2 cellular contexts compared by ENCODE assay signal in the genomic region with DNA sequence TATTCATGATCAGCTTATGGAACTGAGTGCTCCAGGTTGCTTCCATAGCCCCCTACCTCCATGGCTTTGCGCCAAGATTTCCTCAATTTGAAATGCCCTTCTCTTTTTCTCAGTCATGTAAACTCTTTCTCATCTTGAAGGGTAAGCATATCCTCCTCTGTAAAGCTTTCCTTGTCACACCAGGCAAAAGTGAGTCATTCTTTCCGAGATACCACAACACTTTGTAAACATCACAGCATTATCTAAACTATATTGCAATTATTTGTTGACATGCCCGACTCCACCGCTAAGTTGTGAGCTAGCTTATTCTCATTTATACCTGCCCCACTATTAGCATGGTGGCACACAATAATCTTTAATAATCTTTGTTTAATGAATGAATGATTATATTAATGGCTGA.
A peak's percentile ranks its signal among the peaks of the same experiment; 100 is the strongest.
TF ChIP-seq lines count a peak whose summit lies in the region.

No MANE protein-coding gene starts in this region.

TF ChIP-seq in liver, 16 proteins besides CTCF, POLR2A, EP300 and RAD21:
- TF ChIP-seq, protein P1, sequence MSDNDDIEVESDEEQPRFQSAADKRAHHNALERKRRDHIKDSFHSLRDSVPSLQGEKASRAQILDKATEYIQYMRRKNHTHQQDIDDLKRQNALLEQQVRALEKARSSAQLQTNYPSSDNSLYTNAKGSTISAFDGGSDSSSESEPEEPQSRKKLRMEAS (IDR thresholded peaks at IDR 0.05) = no peak
- peak; percentile 42 to 70 for TF ChIP-seq JUND (IDR thresholded peaks at IDR 0.05)
- no peak for TF ChIP-seq YY1 (IDR thresholded peaks at IDR 0.05)
- TF ChIP-seq HNF4A (conservative IDR thresholded peaks at IDR 0.05) = no peak
- TF ChIP-seq, protein P2, sequence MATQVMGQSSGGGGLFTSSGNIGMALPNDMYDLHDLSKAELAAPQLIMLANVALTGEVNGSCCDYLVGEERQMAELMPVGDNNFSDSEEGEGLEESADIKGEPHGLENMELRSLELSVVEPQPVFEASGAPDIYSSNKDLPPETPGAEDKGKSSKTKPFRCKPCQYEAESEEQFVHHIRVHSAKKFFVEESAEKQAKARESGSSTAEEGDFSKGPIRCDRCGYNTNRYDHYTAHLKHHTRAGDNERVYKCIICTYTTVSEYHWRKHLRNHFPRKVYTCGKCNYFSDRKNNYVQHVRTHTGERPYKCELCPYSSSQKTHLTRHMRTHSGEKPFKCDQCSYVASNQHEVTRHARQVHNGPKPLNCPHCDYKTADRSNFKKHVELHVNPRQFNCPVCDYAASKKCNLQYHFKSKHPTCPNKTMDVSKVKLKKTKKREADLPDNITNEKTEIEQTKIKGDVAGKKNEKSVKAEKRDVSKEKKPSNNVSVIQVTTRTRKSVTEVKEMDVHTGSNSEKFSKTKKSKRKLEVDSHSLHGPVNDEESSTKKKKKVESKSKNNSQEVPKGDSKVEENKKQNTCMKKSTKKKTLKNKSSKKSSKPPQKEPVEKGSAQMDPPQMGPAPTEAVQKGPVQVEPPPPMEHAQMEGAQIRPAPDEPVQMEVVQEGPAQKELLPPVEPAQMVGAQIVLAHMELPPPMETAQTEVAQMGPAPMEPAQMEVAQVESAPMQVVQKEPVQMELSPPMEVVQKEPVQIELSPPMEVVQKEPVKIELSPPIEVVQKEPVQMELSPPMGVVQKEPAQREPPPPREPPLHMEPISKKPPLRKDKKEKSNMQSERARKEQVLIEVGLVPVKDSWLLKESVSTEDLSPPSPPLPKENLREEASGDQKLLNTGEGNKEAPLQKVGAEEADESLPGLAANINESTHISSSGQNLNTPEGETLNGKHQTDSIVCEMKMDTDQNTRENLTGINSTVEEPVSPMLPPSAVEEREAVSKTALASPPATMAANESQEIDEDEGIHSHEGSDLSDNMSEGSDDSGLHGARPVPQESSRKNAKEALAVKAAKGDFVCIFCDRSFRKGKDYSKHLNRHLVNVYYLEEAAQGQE (IDR thresholded peaks at IDR 0.05) = no peak
- TF ChIP-seq EGR1 (IDR thresholded peaks at IDR 0.05; ENCODE audit: low read depth in 2 of 2) = no peak
- TF ChIP-seq FOXA2 (IDR thresholded peaks at IDR 0.05) = peak; percentile 39

TF ChIP-seq in HepG2, 621 proteins besides CTCF, POLR2A, EP300 and RAD21:
- no peak for TF ChIP-seq ZNF333 (CRISPR knock-in tag; IDR thresholded peaks at IDR 0.05; ENCODE audit: borderline replicate concordance)
- TF ChIP-seq ATF1 (CRISPR knock-in tag; IDR thresholded peaks at IDR 0.05) = no peak
- TF ChIP-seq KLF6 (CRISPR knock-in tag; IDR thresholded peaks at IDR 0.05) = no peak
- TF ChIP-seq SMAD3 (CRISPR knock-in tag; IDR thresholded peaks at IDR 0.05) = no peak
- TF ChIP-seq, protein P1 (IDR thresholded peaks at IDR 0.05) = no peak
- TF ChIP-seq FOXK2 (IDR thresholded peaks at IDR 0.05) = no peak
- TF ChIP-seq, protein P3, sequence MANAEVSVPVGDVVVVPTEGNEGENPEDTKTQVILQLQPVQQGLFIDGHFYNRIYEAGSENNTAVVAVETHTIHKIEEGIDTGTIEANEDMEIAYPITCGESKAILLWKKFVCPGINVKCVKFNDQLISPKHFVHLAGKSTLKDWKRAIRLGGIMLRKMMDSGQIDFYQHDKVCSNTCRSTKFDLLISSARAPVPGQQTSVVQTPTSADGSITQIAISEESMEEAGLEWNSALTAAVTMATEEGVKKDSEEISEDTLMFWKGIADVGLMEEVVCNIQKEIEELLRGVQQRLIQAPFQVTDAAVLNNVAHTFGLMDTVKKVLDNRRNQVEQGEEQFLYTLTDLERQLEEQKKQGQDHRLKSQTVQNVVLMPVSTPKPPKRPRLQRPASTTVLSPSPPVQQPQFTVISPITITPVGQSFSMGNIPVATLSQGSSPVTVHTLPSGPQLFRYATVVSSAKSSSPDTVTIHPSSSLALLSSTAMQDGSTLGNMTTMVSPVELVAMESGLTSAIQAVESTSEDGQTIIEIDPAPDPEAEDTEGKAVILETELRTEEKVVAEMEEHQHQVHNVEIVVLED (CRISPR knock-in tag; IDR thresholded peaks at IDR 0.05; ENCODE audit: borderline replicate concordance) = no peak
- TF ChIP-seq IRF2 (CRISPR knock-in tag; IDR thresholded peaks at IDR 0.05) = no peak
- no peak for TF ChIP-seq GATA4 (IDR thresholded peaks at IDR 0.05; ENCODE audit: borderline replicate concordance, low read depth)
- TF ChIP-seq ZNF33A (CRISPR knock-in tag; IDR thresholded peaks at IDR 0.05; ENCODE audit: borderline replicate concordance) = no peak
- TF ChIP-seq ZNF143 (CRISPR knock-in tag; IDR thresholded peaks at IDR 0.05) = no peak
- TF ChIP-seq, protein P4, sequence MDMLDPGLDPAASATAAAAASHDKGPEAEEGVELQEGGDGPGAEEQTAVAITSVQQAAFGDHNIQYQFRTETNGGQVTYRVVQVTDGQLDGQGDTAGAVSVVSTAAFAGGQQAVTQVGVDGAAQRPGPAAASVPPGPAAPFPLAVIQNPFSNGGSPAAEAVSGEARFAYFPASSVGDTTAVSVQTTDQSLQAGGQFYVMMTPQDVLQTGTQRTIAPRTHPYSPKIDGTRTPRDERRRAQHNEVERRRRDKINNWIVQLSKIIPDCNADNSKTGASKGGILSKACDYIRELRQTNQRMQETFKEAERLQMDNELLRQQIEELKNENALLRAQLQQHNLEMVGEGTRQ (IDR thresholded peaks at IDR 0.05; ENCODE audit: low read depth, low read length) = no peak
- TF ChIP-seq, protein P4 (CRISPR knock-in tag; IDR thresholded peaks at IDR 0.05; ENCODE audit: borderline replicate concordance) = no peak
- TF ChIP-seq HDAC1 (CRISPR knock-in tag; IDR thresholded peaks at IDR 0.05) = no peak
- TF ChIP-seq ISX (CRISPR knock-in tag; conservative IDR thresholded peaks at IDR 0.05) = no peak
